ENCODE assay signal across 22 cellular contexts in the genomic region with DNA sequence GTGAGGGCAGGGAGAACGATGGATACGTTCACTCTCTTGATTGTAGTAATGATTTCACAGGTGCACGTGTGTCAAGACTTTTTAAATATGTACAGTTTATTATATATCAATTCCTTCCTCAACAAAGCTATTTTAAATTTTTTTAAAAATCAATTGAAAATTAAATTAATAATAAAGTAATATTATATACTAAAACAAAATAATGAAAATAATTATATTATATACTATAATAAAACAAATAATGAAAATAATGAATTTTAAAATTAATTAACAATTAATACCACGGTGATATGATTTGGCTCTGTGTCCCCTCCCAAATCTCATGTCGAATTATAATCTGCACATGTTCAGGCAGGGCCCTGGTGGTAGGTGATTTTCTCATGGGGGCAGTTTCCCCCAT. TPM values are rescaled to one million over a fixed set of nuclear protein-coding genes. Genes with fewer than 3 reads are reported as not detected.
"Had no signal": no experiment of that assay in that cellular context is flagged by ENCODE, and none has a peak within 500 bp of the region (broad histone marks: within the 10 kb centered on the region; RNA-seq: fewer than 3 reads in every experiment).

No MANE protein-coding gene starts in this region.

- DNase-seq: hypothalamus; immature natural killer cell; left ventricle myocardium inferior; mesendoderm; naive thymus-derived CD4-positive, alpha-beta T cell; ovary; right lobe of liver; stimulated activated CD4-positive, alpha-beta T cell treated with anti-CD3 and anti-CD28 coated beads, Interleukin-12 subunit alpha, Interleukin-12 subunit beta, amount 100 ng/mL, for 4 hours; stimulated activated CD4-positive, alpha-beta T cell treated with anti-CD3 and anti-CD28 coated beads, Interleukin-15, amount 100 ng/mL, for 24 hours; stimulated activated CD4-positive, alpha-beta T cell treated with anti-CD3 and anti-CD28 coated beads, Interleukin-2, amount 100 ng/mL, for 24 hours; stimulated activated CD4-positive, alpha-beta T cell treated with anti-CD3 and anti-CD28 coated beads, Interleukin-4, amount 100 ng/mL, for 1 hour; stimulated activated naive B cell treated with anti-CD40 and anti-IgM and Interleukin-4, amounts not matched to agents 10 μg/mL and 1 μg/mL and 100 μg/mL, for 72 hours; stimulated activated naive CD8-positive, alpha-beta T cell treated with anti-CD3 and anti-CD28 coated beads, Interleukin-15, Interleukin-2, amounts not matched to agents 100 U/mL and 50 U/mL, for 24 hours; stomach; testis; thyroid gland; transverse colon; upper lobe of left lung had no signal

- FAIRE-seq: islet of Langerhans had no signal

RNA-seq across cellular contexts. Expression of a gene that starts 42.7 kb away (rescaled TPM):
- total RNA-seq: mononuclear cell; naive thymus-derived CD4-positive, alpha-beta T cell; natural killer cell treated with Interleukin-12 subunit alpha and Interleukin-12 subunit beta and Interleukin-15 and Interleukin-18, amount 100 ng/mL, for 72 hours; progenitor cell of endocrine pancreas had no signal
